ENCODE assay signal across 8 cellular contexts in genomic region chr6:43181621-43181941, GRCh38. TPM values are rescaled to one million over a fixed set of nuclear protein-coding genes. Genes with fewer than 3 reads are reported as not detected.
A peak's percentile ranks its signal among the peaks of the same experiment; 100 is the strongest.
DNase-seq lines count a peak whose midpoint lies in the region; ATAC-seq, FAIRE-seq and TF ChIP-seq lines count a peak whose summit lies in the region.

No MANE protein-coding gene starts in this region.

- DNase-seq in Caco-2 (no peak), OCI-LY7 (ENCODE audit: low spot score) (no peak), endothelial cell (ENCODE audit: low spot score) (no peak), osteoblast (ENCODE audit: insufficient read length, low spot score, missing footprints) (no peak), D721Med (ENCODE audit: insufficient read length, low spot score) (no peak), NCI-H1105 (lab: John Stamatoyannopoulos, UW) (no peak)

- intact Hi-C loops in Caco-2 (cut with micrococcal nuclease; ENCODE audit: unreplicated experiment): no loop called here
- intact Hi-C loops in OCI-LY7 (cut with micrococcal nuclease; ENCODE audit: unreplicated experiment): no loop called here

- H2AFZ ChIP-seq in OCI-LY7 (ENCODE audit: low read length) (peak overlapping the region; percentile 85), osteoblast (ENCODE audit: low read length) (peak overlapping the region; percentile 72)

- no peaks in the 10 kb centered on the region for H3K4me1 ChIP-seq in Caco-2
- peaks cover 23% of the 10 kb centered on the region for H3K4me1 ChIP-seq in OCI-LY7 (ENCODE audit: insufficient read depth, low read length, poor library complexity, severe bottlenecking)
- H3K4me1 ChIP-seq in osteoblast (ENCODE audit: insufficient read depth, low read length): peaks cover 22% of the 10 kb centered on the region

- H4K20me1 ChIP-seq in OCI-LY7 (ENCODE audit: insufficient read depth, low read length): no peaks in the 10 kb centered on the region
- H4K20me1 ChIP-seq in osteoblast (ENCODE audit: insufficient read depth, low read length): peaks cover 3% of the 10 kb centered on the region

- BruUV-seq in Caco-2 (replicated peaks; lab: Mats Ljungman, UMichigan): TSS peak; percentile 78
- no TSS peak for BruUV-seq in OCI-LY7 (replicated peaks; lab: Mats Ljungman, UMichigan)

- H3K4me3 Mint-ChIP-seq in Caco-2 (ENCODE audit: unreplicated experiment) (peak overlapping the region; percentile 91), endothelial cell (ENCODE audit: unreplicated experiment) (peak overlapping the region; percentile 93)

- no peaks in the 10 kb centered on the region for H3K79me2 ChIP-seq in OCI-LY7 (ENCODE audit: insufficient read depth, low read depth, low read length)
- H3K79me2 ChIP-seq in osteoblast (ENCODE audit: insufficient read depth, low read length): peaks cover 35% of the 10 kb centered on the region

- H3K27me3 Mint-ChIP-seq in Caco-2 (ENCODE audit: insufficient read depth, unreplicated experiment) (no peaks in the 10 kb centered on the region), endothelial cell (ENCODE audit: unreplicated experiment) (peaks cover 9% of the 10 kb centered on the region)

- no peaks in the 10 kb centered on the region for H3K27me3 ChIP-seq in Caco-2 (replicated peaks; ENCODE audit: control insufficient read depth, insufficient read depth, low read length)
- no peaks in the 10 kb centered on the region for H3K27me3 ChIP-seq in osteoblast (ENCODE audit: insufficient read depth, low read length)

- no peaks in the 10 kb centered on the region for H3K9me2 ChIP-seq in OCI-LY7 (ENCODE audit: insufficient read depth, low read length)

- H3K36me3 ChIP-seq in Caco-2 (ENCODE audit: control insufficient read depth, insufficient read depth, low read length): peaks cover 3% of the 10 kb centered on the region
- peaks cover 28% of the 10 kb centered on the region for H3K36me3 ChIP-seq in OCI-LY7 (ENCODE audit: insufficient read depth, low read length)
- peaks cover 49% of the 10 kb centered on the region for H3K36me3 ChIP-seq in osteoblast (ENCODE audit: insufficient read depth, low read length)

- peak overlapping the region; percentile 96 for H3K4me2 ChIP-seq in OCI-LY7 (ENCODE audit: low read length)
- peak overlapping the region; percentile 88 for H3K4me2 ChIP-seq in osteoblast (ENCODE audit: insufficient read depth, low read length)

- H3K27ac Mint-ChIP-seq in Caco-2 (ENCODE audit: unreplicated experiment) (peak overlapping the region; percentile 33), endothelial cell (ENCODE audit: unreplicated experiment) (peak overlapping the region; percentile 85)

- no peaks in the 10 kb centered on the region for H3K9me3 ChIP-seq in Caco-2
- H3K9me3 ChIP-seq in OCI-LY7 (ENCODE audit: low read length): no peaks in the 10 kb centered on the region
- no peaks in the 10 kb centered on the region for H3K9me3 ChIP-seq in osteoblast (ENCODE audit: low read depth, low read length)

- H3K36me3 Mint-ChIP-seq in Caco-2 (ENCODE audit: insufficient read depth, unreplicated experiment): peaks cover 17% of the 10 kb centered on the region
- H3K36me3 Mint-ChIP-seq in endothelial cell (ENCODE audit: low read depth, unreplicated experiment): peaks cover 38% of the 10 kb centered on the region

- H3K27ac ChIP-seq in OCI-LY7 (ENCODE audit: low read depth, low read length, poor library complexity, severe bottlenecking) (peak overlapping the region; percentile 51), osteoblast (ENCODE audit: low read depth, low read length) (peak overlapping the region; percentile 82)

- POLR2A ChIA-PET in Caco-2 (lab: Charles Lee): interaction anchor here (1.0 kb wide), 2 partner anchors 11 to 122 kb away, joined by 3 to 8 read pairs; partner anchors contain the start of genes KLC4, MRPL2 and SRF
- POLR2A ChIA-PET in OCI-LY7 (lab: Charles Lee): interaction anchor here (1.0 kb wide), 1 partner anchor 18 kb away, joined by 3 read pairs; no protein-coding TSS in a partner anchor

- no peak for ATAC-seq in HG02840 (IDR thresholded peaks at IDR 0.05; ENCODE audit: low FRiP score, unreplicated experiment)
- no peak for ATAC-seq in GM21723 (IDR thresholded peaks at IDR 0.05; ENCODE audit: unreplicated experiment)

- H3K4me3 ChIP-seq in Caco-2 (ENCODE audit: low read depth, low read length) (peak overlapping the region; percentile 61), OCI-LY7 (ENCODE audit: low read depth, low read length, poor library complexity, severe bottlenecking) (peak overlapping the region; percentile 85), osteoblast (ENCODE audit: insufficient read depth, low read length) (peak overlapping the region; percentile 85)

- CTCF ChIA-PET in Caco-2 (lab: Charles Lee) (interaction anchor here (0.8 to 1.0 kb wide), 2 partner anchors 10 to 47 kb away, joined by 4 to 6 read pairs; partner anchors contain the start of gene DNPH1), OCI-LY7 (lab: Charles Lee; ENCODE audit: unreplicated experiment) (no interaction called here)

- H3K4me1 Mint-ChIP-seq in Caco-2 (ENCODE audit: low read depth, unreplicated experiment): peaks cover 14% of the 10 kb centered on the region
- H3K4me1 Mint-ChIP-seq in endothelial cell (ENCODE audit: unreplicated experiment): peaks cover 29% of the 10 kb centered on the region

- FAIRE-seq in D721Med (lab: Jason Lieb, UNC): no peak

- no peaks in the 10 kb centered on the region for H3K9me3 Mint-ChIP-seq in Caco-2 (ENCODE audit: unreplicated experiment)
- H3K9me3 Mint-ChIP-seq in endothelial cell (ENCODE audit: unreplicated experiment): no peaks in the 10 kb centered on the region

- TF ChIP-seq CTCF in Caco-2 (IDR thresholded peaks at IDR 0.05; ENCODE audit: insufficient read depth in 1 of 2, low read depth in 1 of 2, low read length in 1 of 2, severe bottlenecking in 1 of 2, unreplicated experiment in 1 of 2): no peak
- TF ChIP-seq CTCF in OCI-LY7 (conservative IDR thresholded peaks at IDR 0.05; ENCODE audit: low read length): no peak
- TF ChIP-seq CTCF in endothelial cell (IDR thresholded peaks at IDR 0.05; ENCODE audit: unreplicated experiment): no peak
- TF ChIP-seq CTCF in osteoblast (IDR thresholded peaks at IDR 0.05; ENCODE audit: extremely low read depth, low read depth, low read length): no peak
- no peak for TF ChIP-seq CTCF in D721Med (IDR thresholded peaks at IDR 0.05; ENCODE audit: insufficient read depth, missing control alignments)

RNA-seq across cellular contexts. Expression of gene CUL9, which starts 0.4 kb away (rescaled TPM):
- total RNA-seq in Caco-2 (2022): 16.7 and 16.8 TPM in 2 replicates
- 27.4 and 37.0 TPM in 2 replicates for total RNA-seq in OCI-LY7 (2014; rRNA removed; shearing (Covaris generic))
- 31.1 and 32.9 TPM in 2 replicates for total RNA-seq in OCI-LY7 (2022)
- 55.4 TPM for total RNA-seq in endothelial cell (ENCODE audit: unreplicated experiment)
- total RNA-seq in osteoblast: 34.4 and 34.5 TPM in 2 replicates

RNA-seq across cellular contexts. Expression of gene SRF, which starts 10.5 kb away (rescaled TPM):
- total RNA-seq in Caco-2 (2022): 31.3 and 32.1 TPM in 2 replicates
- total RNA-seq in OCI-LY7 (2014; rRNA removed; shearing (Covaris generic)): 17.6 and 22.8 TPM in 2 replicates
- total RNA-seq in OCI-LY7 (2022): 23.1 and 24.2 TPM in 2 replicates
- total RNA-seq in endothelial cell (ENCODE audit: unreplicated experiment): 31.3 TPM
- 17.7 and 20.6 TPM in 2 replicates for total RNA-seq in osteoblast

RNA-seq across cellular contexts. Expression of gene DNPH1, which starts 47.7 kb away (rescaled TPM):
- total RNA-seq in Caco-2 (2022): 56.1 and 62.6 TPM in 2 replicates
- 111 and 126 TPM in 2 replicates for total RNA-seq in OCI-LY7 (2014; rRNA removed; shearing (Covaris generic))
- 58.7 and 65.5 TPM in 2 replicates for total RNA-seq in OCI-LY7 (2022)
- total RNA-seq in endothelial cell (ENCODE audit: unreplicated experiment): 4.5 TPM
- total RNA-seq in osteoblast: 32.9 and 33.3 TPM in 2 replicates
